Comparison of ENCODE assay signal across 9 cellular contexts in genomic region chr6:21402368-21402767, GRCh38.
A peak's percentile ranks its signal among the peaks of the same experiment; 100 is the strongest.
DNase-seq lines count a peak whose midpoint lies in the region; ATAC-seq and TF ChIP-seq lines count a peak whose summit lies in the region.
"Had no signal": no experiment of that assay in that cellular context is flagged by ENCODE, and none has a peak within 500 bp of the region (broad histone marks: within the 10 kb centered on the region; RNA-seq: fewer than 3 reads in every experiment).

No MANE protein-coding gene starts in this region.

- no peak overlapping the region for H3K27ac Mint-ChIP-seq in Caco-2 (ENCODE audit: unreplicated experiment)

- H3K9me3 ChIP-seq in Caco-2, result no peaks in the 10 kb centered on the region

- POLR2A ChIA-PET in Caco-2 (lab: Charles Lee), result no interaction called here

- H3K4me1 ChIP-seq in Caco-2, result peaks cover 11% of the 10 kb centered on the region

- BruUV-seq in Caco-2 (replicated peaks; lab: Mats Ljungman, UMichigan), result no TSS peak

- no peak for TF ChIP-seq CTCF in GM06990 (IDR thresholded peaks at IDR 0.05; ENCODE audit: insufficient read depth, low read length, poor library complexity, severe bottlenecking)
- no peak for TF ChIP-seq CTCF in fibroblast of the aortic adventitia (IDR thresholded peaks at IDR 0.05; ENCODE audit: insufficient read depth, low read length)
- no peak for TF ChIP-seq CTCF in Caco-2 (IDR thresholded peaks at IDR 0.05; ENCODE audit: insufficient read depth in 1 of 2, low read depth in 1 of 2, low read length in 1 of 2, severe bottlenecking in 1 of 2, unreplicated experiment in 1 of 2)

- CTCF ChIA-PET in Caco-2 (lab: Charles Lee), result no interaction called here

- H3K36me3 ChIP-seq in GM06990 (ENCODE audit: control insufficient read depth, insufficient read depth, low read length), result no peaks in the 10 kb centered on the region
- no peaks in the 10 kb centered on the region for H3K36me3 ChIP-seq in Caco-2 (ENCODE audit: control insufficient read depth, insufficient read depth, low read length)

- no peaks in the 10 kb centered on the region for H3K27me3 Mint-ChIP-seq in Caco-2 (ENCODE audit: insufficient read depth, unreplicated experiment)

- no peaks in the 10 kb centered on the region for H3K27me3 ChIP-seq in GM06990 (replicated peaks; ENCODE audit: control insufficient read depth, insufficient read depth, low read length)
- no peaks in the 10 kb centered on the region for H3K27me3 ChIP-seq in Caco-2 (replicated peaks; ENCODE audit: control insufficient read depth, insufficient read depth, low read length)

- no peak overlapping the region for H3K4me3 Mint-ChIP-seq in Caco-2 (ENCODE audit: unreplicated experiment)

- no peak overlapping the region for H3K4me3 ChIP-seq in GM06990 (replicated peaks; ENCODE audit: low read depth, low read length)
- H3K4me3 ChIP-seq in fibroblast of the aortic adventitia (ENCODE audit: low read depth, low read length), result no peak overlapping the region
- H3K4me3 ChIP-seq in Caco-2 (ENCODE audit: low read depth, low read length), result no peak overlapping the region

- no peaks in the 10 kb centered on the region for H3K36me3 Mint-ChIP-seq in Caco-2 (ENCODE audit: insufficient read depth, unreplicated experiment)

- ATAC-seq in GM19468 (IDR thresholded peaks at IDR 0.05; ENCODE audit: extremely low read depth, unreplicated experiment) (peak; percentile 67), HG03565 (IDR thresholded peaks at IDR 0.05; ENCODE audit: unreplicated experiment) (peak; percentile 90)

- DNase-seq in GM06990 (ENCODE audit: extremely low read depth, insufficient read length), result peak; percentile 3
- DNase-seq in fibroblast of the aortic adventitia (ENCODE audit: low read depth), result peak; percentile 67
- no peak for DNase-seq in Caco-2
- no peak for DNase-seq in H4 (ENCODE audit: low spot score)
- DNase-seq in T1000 (lab: John Stamatoyannopoulos, UW), result no peak
- no peak for DNase-seq in activated CD4-positive, CD25-positive, alpha-beta regulatory T cell (lab: John Stamatoyannopoulos, UW)
- DNase-seq: SHP77 had no signal

- peaks cover 18% of the 10 kb centered on the region for H3K9me3 Mint-ChIP-seq in Caco-2 (ENCODE audit: unreplicated experiment)

- intact Hi-C loops in Caco-2 (cut with micrococcal nuclease; ENCODE audit: unreplicated experiment), result no loop called here

- H3K4me1 Mint-ChIP-seq in Caco-2 (ENCODE audit: low read depth, unreplicated experiment), result peaks cover 22% of the 10 kb centered on the region

Comparison
In these comparisons a context has a peak if more than half of its experiments do, and no peak if none do; other contexts are left out.
1. DNase-seq: peak in GM06990 (single experiment) and fibroblast of the aortic adventitia (single experiment); none in Caco-2 (0 of 2), H4 (single experiment), T1000 (single experiment) and activated CD4-positive, CD25-positive, alpha-beta regulatory T cell (0 of 4).